In genomic region chr5:137289856-137290255, GRCh38 we compare ENCODE assay signal across 8 cellular contexts.
"Had no signal": no experiment of that assay in that cellular context is flagged by ENCODE, and none has a peak within 500 bp of the region (broad histone marks: within the 10 kb centered on the region; RNA-seq: fewer than 3 reads in every experiment).

No MANE protein-coding gene starts in this region.

- DNase-seq: GM23248, GOT3, H7, HFFc6, IMR-90 had no signal

- H3K4me3 ChIP-seq: GM23248, HAP-1, K562 had no signal

- H3K9me3 ChIP-seq: HAP-1 had no signal

- H3K4me3 Mint-ChIP-seq: HFFc6 had no signal

- H3K27ac ChIP-seq: GM23248 had no signal

- ATAC-seq: HCT116, K562 had no signal

- H3K27ac Mint-ChIP-seq: HFFc6 had no signal

- H3K9me3 Mint-ChIP-seq: HFFc6 had no signal
